Comparison of ENCODE assay signal across 12 cellular contexts in the genomic region with DNA sequence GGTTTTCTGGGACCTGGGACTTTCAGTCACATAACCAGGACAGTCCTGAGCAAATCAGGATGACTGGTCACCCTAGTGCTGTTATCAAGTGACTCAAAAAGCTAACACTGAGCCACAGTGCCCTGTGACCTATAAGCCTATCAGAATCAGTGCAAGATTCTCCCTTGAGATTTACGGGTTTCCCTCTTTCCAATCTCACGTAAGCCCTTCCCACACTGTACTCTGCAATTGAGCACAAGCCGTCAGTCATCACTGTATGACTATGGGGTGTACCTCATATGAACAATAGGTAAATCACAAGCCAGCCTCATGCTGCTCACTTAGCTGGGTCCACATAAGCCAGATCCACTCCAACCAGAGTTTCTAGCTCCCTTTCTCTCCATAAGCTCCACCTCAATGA. TPM values are rescaled to one million over a fixed set of nuclear protein-coding genes. Genes with fewer than 3 reads are reported as not detected.
DNase-seq lines count a peak whose midpoint lies in the region; ATAC-seq and TF ChIP-seq lines count a peak whose summit lies in the region.
"Had no signal": no experiment of that assay in that cellular context is flagged by ENCODE, and none has a peak within 500 bp of the region (broad histone marks: within the 10 kb centered on the region; RNA-seq: fewer than 3 reads in every experiment).

No MANE protein-coding gene starts in this region.

- H3K27me3 Mint-ChIP-seq in progenitor cell of endocrine pancreas (no peaks in the 10 kb centered on the region), T-helper 17 cell (no peaks in the 10 kb centered on the region)
- H3K27me3 Mint-ChIP-seq in activated T-helper 1 cell treated with anti-CD3 and anti-CD28 coated beads, Interleukin-12 subunit alpha, Interleukin-12 subunit beta, Interleukin-2, Interleukin-4 antibody, amounts not matched to agents 30 ng/mL and 10 ng/mL and 1 ng/mL, durations not matched to agents 14 hours and 24 hours and 36 hours (ENCODE audit: insufficient read depth), result no peaks in the 10 kb centered on the region

- TF ChIP-seq CTCF in progenitor cell of endocrine pancreas (IDR thresholded peaks at IDR 0.05; ENCODE audit: unreplicated experiment), result no peak

- ATAC-seq in GM19023 (IDR thresholded peaks at IDR 0.05; ENCODE audit: unreplicated experiment), result peak; percentile 75
- ATAC-seq in GM21576 (IDR thresholded peaks at IDR 0.05; ENCODE audit: unreplicated experiment), result peak; percentile 57
- peak; percentile 68 for ATAC-seq in HG03135 (IDR thresholded peaks at IDR 0.05; ENCODE audit: unreplicated experiment)
- ATAC-seq in T-helper 17 cell, result no peak

- H3K4me3 Mint-ChIP-seq in progenitor cell of endocrine pancreas (ENCODE audit: low read depth) (no peak overlapping the region), T-helper 17 cell (no peak overlapping the region)
- H3K4me3 Mint-ChIP-seq in activated T-helper 1 cell treated with anti-CD3 and anti-CD28 coated beads, Interleukin-12 subunit alpha, Interleukin-12 subunit beta, Interleukin-2, Interleukin-4 antibody, amounts not matched to agents 30 ng/mL and 10 ng/mL and 1 ng/mL, durations not matched to agents 14 hours and 24 hours and 36 hours, result no peak overlapping the region

- intact Hi-C loops in activated T-helper 1 cell treated with anti-CD3 and anti-CD28 coated beads, Interleukin-12 subunit alpha, Interleukin-12 subunit beta, Interleukin-2, Interleukin-4 antibody, amounts not matched to agents 30 ng/mL and 10 ng/mL and 1 ng/mL, durations not matched to agents 14 hours and 24 hours and 36 hours (cut with micrococcal nuclease), result loop anchor here (1.0 kb wide), 1 partner anchor 77 kb away; no protein-coding TSS in a partner anchor

- DNase-seq in progenitor cell of endocrine pancreas (ENCODE audit: low spot score, unreplicated experiment) (no peak), T-helper 17 cell (no peak), midbrain (lab: John Stamatoyannopoulos, UW) (no peak)
- no peak for DNase-seq in activated T-helper 1 cell treated with anti-CD3 and anti-CD28 coated beads, Interleukin-12 subunit alpha, Interleukin-12 subunit beta, Interleukin-2, Interleukin-4 antibody, amounts not matched to agents 30 ng/mL and 10 ng/mL and 1 ng/mL, durations not matched to agents 14 hours and 24 hours and 36 hours (ENCODE audit: low spot score)
- DNase-seq: DMS153; effector memory CD4-positive, alpha-beta T cell; NCI-H1092 treated with DMSO at 0.1 percent for 48 hours; PC-9; stimulated activated CD4-positive, alpha-beta T cell treated with anti-CD3 and anti-CD28 coated beads, Interleukin-2, amount 100 ng/mL, for 24 hours had no signal

- peaks cover 7% of the 10 kb centered on the region for H3K9me3 Mint-ChIP-seq in progenitor cell of endocrine pancreas (ENCODE audit: low read depth)
- peaks cover 2% of the 10 kb centered on the region for H3K9me3 Mint-ChIP-seq in activated T-helper 1 cell treated with anti-CD3 and anti-CD28 coated beads, Interleukin-12 subunit alpha, Interleukin-12 subunit beta, Interleukin-2, Interleukin-4 antibody, amounts not matched to agents 30 ng/mL and 10 ng/mL and 1 ng/mL, durations not matched to agents 14 hours and 24 hours and 36 hours

- peaks cover 2% of the 10 kb centered on the region for H3K36me3 Mint-ChIP-seq in progenitor cell of endocrine pancreas (ENCODE audit: insufficient read depth)
- no peaks in the 10 kb centered on the region for H3K36me3 Mint-ChIP-seq in T-helper 17 cell (ENCODE audit: low read depth)
- no peaks in the 10 kb centered on the region for H3K36me3 Mint-ChIP-seq in activated T-helper 1 cell treated with anti-CD3 and anti-CD28 coated beads, Interleukin-12 subunit alpha, Interleukin-12 subunit beta, Interleukin-2, Interleukin-4 antibody, amounts not matched to agents 30 ng/mL and 10 ng/mL and 1 ng/mL, durations not matched to agents 14 hours and 24 hours and 36 hours (ENCODE audit: low read depth)

- H3K27ac Mint-ChIP-seq in progenitor cell of endocrine pancreas (peak overlapping the region; percentile 31), T-helper 17 cell (no peak overlapping the region)
- no peak overlapping the region for H3K27ac Mint-ChIP-seq in activated T-helper 1 cell treated with anti-CD3 and anti-CD28 coated beads, Interleukin-12 subunit alpha, Interleukin-12 subunit beta, Interleukin-2, Interleukin-4 antibody, amounts not matched to agents 30 ng/mL and 10 ng/mL and 1 ng/mL, durations not matched to agents 14 hours and 24 hours and 36 hours

- H3K4me1 Mint-ChIP-seq in progenitor cell of endocrine pancreas (ENCODE audit: low read depth) (peaks cover 19% of the 10 kb centered on the region), T-helper 17 cell (no peaks in the 10 kb centered on the region)
- H3K4me1 Mint-ChIP-seq in activated T-helper 1 cell treated with anti-CD3 and anti-CD28 coated beads, Interleukin-12 subunit alpha, Interleukin-12 subunit beta, Interleukin-2, Interleukin-4 antibody, amounts not matched to agents 30 ng/mL and 10 ng/mL and 1 ng/mL, durations not matched to agents 14 hours and 24 hours and 36 hours (ENCODE audit: low read depth), result no peaks in the 10 kb centered on the region

- no peaks in the 10 kb centered on the region for H3K9me3 ChIP-seq in T-helper 17 cell (ENCODE audit: control insufficient read depth, low read length, poor library complexity, severe bottlenecking)

RNA-seq across cellular contexts. Expression of a gene that starts 21.0 kb away (rescaled TPM):
- total RNA-seq in progenitor cell of endocrine pancreas (19.5 and 22.2 TPM in 2 replicates), T-helper 17 cell (not detected)
- not detected in 2 replicates for total RNA-seq in activated T-helper 1 cell treated with anti-CD3 and anti-CD28 coated beads, Interleukin-12 subunit alpha, Interleukin-12 subunit beta, Interleukin-2, Interleukin-4 antibody, amounts not matched to agents 30 ng/mL and 10 ng/mL and 1 ng/mL, durations not matched to agents 14 hours and 24 hours and 36 hours
- total RNA-seq: PC-9 had no signal

Comparison
In these comparisons a context has a peak if more than half of its experiments do, and no peak if none do; other contexts are left out.
1. RNA of a gene that starts 21.0 kb away (total RNA-seq): 19.5 to 22.2 TPM in progenitor cell of endocrine pancreas; not detected in T-helper 17 cell and not detected in activated T-helper 1 cell treated with anti-CD3 and anti-CD28 coated beads, Interleukin-12 subunit alpha, Interleukin-12 subunit beta, Interleukin-2, Interleukin-4 antibody, amounts not matched to agents 30 ng/mL and 10 ng/mL and 1 ng/mL, durations not matched to agents 14 hours and 24 hours and 36 hours; every median in the first group is over 10 times any median in the second.